In genomic region chrX:84187501-84188319, GRCh38 we compare ENCODE assay signal across 8 cellular contexts. TPM values are rescaled to one million over a fixed set of nuclear protein-coding genes. Genes with fewer than 3 reads are reported as not detected.
DNase-seq lines count a peak whose midpoint lies in the region; ATAC-seq and TF ChIP-seq lines count a peak whose summit lies in the region.

Gene RPS6KA6, minus strand, starts transcription at chrX:84188199. Its CDS starts 300 bp downstream, at chrX:84187899.

- no peaks in the 10 kb centered on the region for H3K36me3 Mint-ChIP-seq in GM23338 (ENCODE audit: low read depth)

- H4K20me1 ChIP-seq in GM23338 (replicated peaks; ENCODE audit: insufficient read depth), result no peaks in the 10 kb centered on the region

- H3K9me2 ChIP-seq in GM23338 (ENCODE audit: insufficient read depth), result no peaks in the 10 kb centered on the region

- H3K4me1 ChIP-seq in GM23338 (ENCODE audit: insufficient read depth) (peaks cover 9% of the 10 kb centered on the region; the same call in 1 of the 2 replicates), body of pancreas (no peaks in the 10 kb centered on the region), spleen (peaks cover 0 to 5% (median 0%) of the 10 kb centered on the region in 6 donors)

- H3K27ac Mint-ChIP-seq in GM23338, result peak within 1 kb of the TSS; percentile 50; the same call in 1 of the 2 replicates

- H3K4me3 ChIP-seq in GM23338, result peak within 1 kb of the TSS; percentile 65
- peak within 1 kb of the TSS; percentile 41 to 56 for H3K4me3 ChIP-seq in body of pancreas
- peak within 1 kb of the TSS; percentile 20 to 68 (median 39) for H3K4me3 ChIP-seq in spleen

- TF ChIP-seq CTCF in GM23338 (conservative IDR thresholded peaks at IDR 0.05; ENCODE audit: low read depth in 2 of 2) (no peak), body of pancreas (IDR thresholded peaks at IDR 0.05) (no peak), spleen (IDR thresholded peaks at IDR 0.05 in 8 of 11, conservative IDR thresholded peaks at IDR 0.05 in 3 of 11) (no peak)

- peak within 1 kb of the TSS; percentile 93 for H3K4me3 Mint-ChIP-seq in GM23338

- H3K9me3 ChIP-seq in body of pancreas (no peaks in the 10 kb centered on the region), spleen (no peaks in the 10 kb centered on the region)

- H3K36me3 ChIP-seq in GM23338 (ENCODE audit: insufficient read depth) (no peaks in the 10 kb centered on the region), body of pancreas (replicated peaks in 1 of 2; ENCODE audit: insufficient read depth in 1 of 2, low read depth in 2 of 2) (no peaks in the 10 kb centered on the region), spleen (no peaks in the 10 kb centered on the region)

- 1% methylated on average over 30 of the region's 83 CpGs; no CpG with 5 or more reads in 1 of the 2 donors for WGBS in body of pancreas, 2 donors
- 0 to 28% (median 15%) methylated on average over 20 to 83 of the region's 83 CpGs; no CpG with 5 or more reads in 1 of the 5 donors for WGBS in spleen, 5 donors

- DNase-seq in DMS53 treated with DMSO at 0.1 percent for 48 hours (lab: John Stamatoyannopoulos, UW; ENCODE audit: unreplicated experiment) (peak; percentile 29), GM23338 (ENCODE audit: low spot score) (peak; percentile 53), NCI-H2227 (lab: John Stamatoyannopoulos, UW; ENCODE audit: unreplicated experiment) (peak; percentile 65), body of pancreas (peak; percentile 3 to 34 (median 20)), iris pigment epithelial cell (ENCODE audit: low read depth) (peak; percentile 20), spleen (peak; percentile 75)

- peak within 1 kb of the TSS; percentile 81 for H3K4me2 ChIP-seq in GM23338

- H3K27ac ChIP-seq in GM23338 (ENCODE audit: low read depth) (0 out of 2 replicates have a peak within 1 kb of the TSS, but pooled peaks have one; percentile 19), body of pancreas (peak within 1 kb of the TSS in 3 of 4 donors; percentile 12 to 32 (median 30)), spleen (peak within 1 kb of the TSS in 5 of 8 donors; percentile 5 to 50 (median 46))

- H3K79me2 ChIP-seq in GM23338 (replicated peaks; ENCODE audit: insufficient read depth), result peaks cover 30% of the 10 kb centered on the region

- ATAC-seq in GM23338 (peak; percentile 71), body of pancreas (peak; percentile 69), HG02870 (IDR thresholded peaks at IDR 0.05; ENCODE audit: unreplicated experiment) (no peak), GM19035 (IDR thresholded peaks at IDR 0.05; ENCODE audit: unreplicated experiment) (no peak)

- intact Hi-C loops in body of pancreas (cut with DNase I) (no loop called here), spleen (cut with DNase I; ENCODE audit: low total_unique reads) (no loop called here)

- TF ChIP-seq POLR2A in body of pancreas (IDR thresholded peaks at IDR 0.05) (no peak), spleen (IDR thresholded peaks at IDR 0.05) (no peak)

- H3K27me3 Mint-ChIP-seq in GM23338 (ENCODE audit: insufficient read depth, low read depth, poor library complexity), result peaks cover 3% of the 10 kb centered on the region

- peaks cover 24% of the 10 kb centered on the region for H3K4me1 Mint-ChIP-seq in GM23338

- H3K27me3 ChIP-seq in GM23338 (ENCODE audit: insufficient read depth) (no peaks in the 10 kb centered on the region), body of pancreas (no peaks in the 10 kb centered on the region), spleen (replicated peaks in 1 of 7) (peaks cover 0 to 15% (median 0%) of the 10 kb centered on the region in 7 donors)

- H3K9me3 Mint-ChIP-seq in GM23338, result no peaks in the 10 kb centered on the region

- no peaks in the 10 kb centered on the region for H3F3A ChIP-seq in GM23338 (replicated peaks; ENCODE audit: low read depth)

- H2AFZ ChIP-seq in GM23338, result peak within 1 kb of the TSS; percentile 90

TF ChIP-seq in GM23338, 12 proteins besides CTCF, POLR2A, EP300 and RAD21:
- TF ChIP-seq JUNB (IDR thresholded peaks at IDR 0.05; ENCODE audit: unreplicated experiment), result no peak
- TF ChIP-seq ZNF331 (CRISPR knock-in tag; IDR thresholded peaks at IDR 0.05; ENCODE audit: low read depth), result no peak
- peak; percentile 37; the same call in 1 of the 2 replicates for TF ChIP-seq CREB1 (CRISPR knock-in tag; IDR thresholded peaks at IDR 0.05; ENCODE audit: low read depth)
- TF ChIP-seq ZNF114 (CRISPR knock-in tag; IDR thresholded peaks at IDR 0.05), result no peak
- no peak for TF ChIP-seq STAT1 (IDR thresholded peaks at IDR 0.05; ENCODE audit: unreplicated experiment)
- no peak for TF ChIP-seq NANOG (IDR thresholded peaks at IDR 0.05; ENCODE audit: borderline replicate concordance)
- TF ChIP-seq, protein P1, sequence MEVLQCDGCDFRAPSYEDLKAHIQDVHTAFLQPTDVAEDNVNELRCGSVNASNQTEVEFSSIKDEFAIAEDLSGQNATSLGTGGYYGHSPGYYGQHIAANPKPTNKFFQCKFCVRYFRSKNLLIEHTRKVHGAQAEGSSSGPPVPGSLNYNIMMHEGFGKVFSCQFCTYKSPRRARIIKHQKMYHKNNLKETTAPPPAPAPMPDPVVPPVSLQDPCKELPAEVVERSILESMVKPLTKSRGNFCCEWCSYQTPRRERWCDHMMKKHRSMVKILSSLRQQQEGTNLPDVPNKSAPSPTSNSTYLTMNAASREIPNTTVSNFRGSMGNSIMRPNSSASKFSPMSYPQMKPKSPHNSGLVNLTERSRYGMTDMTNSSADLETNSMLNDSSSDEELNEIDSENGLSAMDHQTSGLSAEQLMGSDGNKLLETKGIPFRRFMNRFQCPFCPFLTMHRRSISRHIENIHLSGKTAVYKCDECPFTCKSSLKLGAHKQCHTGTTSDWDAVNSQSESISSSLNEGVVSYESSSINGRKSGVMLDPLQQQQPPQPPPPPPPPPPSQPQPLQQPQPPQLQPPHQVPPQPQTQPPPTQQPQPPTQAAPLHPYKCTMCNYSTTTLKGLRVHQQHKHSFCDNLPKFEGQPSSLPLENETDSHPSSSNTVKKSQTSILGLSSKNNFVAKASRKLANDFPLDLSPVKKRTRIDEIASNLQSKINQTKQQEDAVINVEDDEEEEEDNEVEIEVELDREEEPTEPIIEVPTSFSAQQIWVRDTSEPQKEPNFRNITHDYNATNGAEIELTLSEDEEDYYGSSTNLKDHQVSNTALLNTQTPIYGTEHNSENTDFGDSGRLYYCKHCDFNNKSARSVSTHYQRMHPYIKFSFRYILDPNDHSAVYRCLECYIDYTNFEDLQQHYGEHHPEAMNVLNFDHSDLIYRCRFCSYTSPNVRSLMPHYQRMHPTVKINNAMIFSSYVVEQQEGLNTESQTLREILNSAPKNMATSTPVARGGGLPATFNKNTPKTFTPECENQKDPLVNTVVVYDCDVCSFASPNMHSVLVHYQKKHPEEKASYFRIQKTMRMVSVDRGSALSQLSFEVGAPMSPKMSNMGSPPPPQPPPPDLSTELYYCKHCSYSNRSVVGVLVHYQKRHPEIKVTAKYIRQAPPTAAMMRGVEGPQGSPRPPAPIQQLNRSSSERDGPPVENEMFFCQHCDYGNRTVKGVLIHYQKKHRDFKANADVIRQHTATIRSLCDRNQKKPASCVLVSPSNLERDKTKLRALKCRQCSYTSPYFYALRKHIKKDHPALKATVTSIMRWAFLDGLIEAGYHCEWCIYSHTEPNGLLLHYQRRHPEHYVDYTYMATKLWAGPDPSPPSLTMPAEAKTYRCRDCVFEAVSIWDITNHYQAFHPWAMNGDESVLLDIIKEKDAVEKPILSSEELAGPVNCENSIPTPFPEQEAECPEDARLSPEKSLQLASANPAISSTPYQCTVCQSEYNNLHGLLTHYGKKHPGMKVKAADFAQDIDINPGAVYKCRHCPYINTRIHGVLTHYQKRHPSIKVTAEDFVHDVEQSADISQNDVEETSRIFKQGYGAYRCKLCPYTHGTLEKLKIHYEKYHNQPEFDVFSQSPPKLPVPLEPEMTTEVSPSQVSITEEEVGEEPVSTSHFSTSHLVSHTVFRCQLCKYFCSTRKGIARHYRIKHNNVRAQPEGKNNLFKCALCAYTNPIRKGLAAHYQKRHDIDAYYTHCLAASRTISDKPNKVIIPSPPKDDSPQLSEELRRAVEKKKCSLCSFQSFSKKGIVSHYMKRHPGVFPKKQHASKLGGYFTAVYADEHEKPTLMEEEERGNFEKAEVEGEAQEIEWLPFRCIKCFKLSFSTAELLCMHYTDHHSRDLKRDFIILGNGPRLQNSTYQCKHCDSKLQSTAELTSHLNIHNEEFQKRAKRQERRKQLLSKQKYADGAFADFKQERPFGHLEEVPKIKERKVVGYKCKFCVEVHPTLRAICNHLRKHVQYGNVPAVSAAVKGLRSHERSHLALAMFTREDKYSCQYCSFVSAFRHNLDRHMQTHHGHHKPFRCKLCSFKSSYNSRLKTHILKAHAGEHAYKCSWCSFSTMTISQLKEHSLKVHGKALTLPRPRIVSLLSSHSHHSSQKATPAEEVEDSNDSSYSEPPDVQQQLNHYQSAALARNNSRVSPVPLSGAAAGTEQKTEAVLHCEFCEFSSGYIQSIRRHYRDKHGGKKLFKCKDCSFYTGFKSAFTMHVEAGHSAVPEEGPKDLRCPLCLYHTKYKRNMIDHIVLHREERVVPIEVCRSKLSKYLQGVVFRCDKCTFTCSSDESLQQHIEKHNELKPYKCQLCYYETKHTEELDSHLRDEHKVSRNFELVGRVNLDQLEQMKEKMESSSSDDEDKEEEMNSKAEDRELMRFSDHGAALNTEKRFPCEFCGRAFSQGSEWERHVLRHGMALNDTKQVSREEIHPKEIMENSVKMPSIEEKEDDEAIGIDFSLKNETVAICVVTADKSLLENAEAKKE (CRISPR knock-in tag; IDR thresholded peaks at IDR 0.05), result no peak

RNA-seq across cellular contexts. Expression of gene RPS6KA6, which starts in this region (rescaled TPM):
- 12.9 and 14.0 TPM in 2 replicates for total RNA-seq in GM23338 (2014; rRNA removed; shearing (Covaris generic))
- polyA plus RNA-seq in GM23338 (2016; fragmentation: Nextera tagmentation; extraction: Ambion mirVana) (2.8 and 3.6 TPM in 2 replicates), spleen (under 1 TPM; 0.12 to 0.45 (median 0.28) TPM)
- total RNA-seq in body of pancreas (1 to 10 TPM in 1 of 2 donors, under 1 TPM in 1; 0.99 to 3.6 TPM), spleen (1 to 10 TPM in 6 of 7 donors, under 1 TPM in 1; 0.88 to 1.5 (median 1.2) TPM)

Comparison
In these comparisons a context has a peak if more than half of its experiments do, and no peak if none do; other contexts are left out.
1. DNase-seq: peak in every context shown above with its lines; median percentile 75 in spleen; 65 in NCI-H2227; 53 in GM23338; 29 in DMS53 treated with DMSO at 0.1 percent for 48 hours; 20 in iris pigment epithelial cell; 20 in body of pancreas.
2. ATAC-seq: peak in GM23338 (single experiment) and body of pancreas (single experiment); none in HG02870 (single experiment) and GM19035 (single experiment).
3. Peak in every context shown above with its lines, with median percentiles within 50 percentile points of each other: H3K27ac ChIP-seq and H3K4me3 ChIP-seq.